6 cellular contexts compared by ENCODE assay signal in genomic region chr19:461664-462551, GRCh38. TPM values are rescaled to one million over a fixed set of nuclear protein-coding genes. Genes with fewer than 3 reads are reported as not detected.
DNase-seq lines count a peak whose midpoint lies in the region; ATAC-seq and TF ChIP-seq lines count a peak whose summit lies in the region.

No MANE protein-coding gene starts in this region.

- H3K27me3 Mint-ChIP-seq in CD4-positive, alpha-beta T cell: peaks cover 27% of the 10 kb centered on the region

- H3K9me3 ChIP-seq in CD4-positive, alpha-beta T cell (ENCODE audit: control insufficient read depth, low read length): no peaks in the 10 kb centered on the region
- no peaks in the 10 kb centered on the region for H3K9me3 ChIP-seq in right atrium auricular region
- H3K9me3 ChIP-seq in testis: no peaks in the 10 kb centered on the region

- ATAC-seq in CD4-positive, alpha-beta T cell (ENCODE audit: poor library complexity): peak; percentile 24
- ATAC-seq in HG03135 (IDR thresholded peaks at IDR 0.05; ENCODE audit: unreplicated experiment): no peak

- CTCF ChIA-PET in CD4-positive, alpha-beta T cell (lab: Charles Lee): no interaction called here

- DNase-seq in CD4-positive, alpha-beta T cell: no peak
- DNase-seq in NCI-H774 (lab: John Stamatoyannopoulos, UW): peak; percentile 77
- no peak for DNase-seq in right atrium auricular region (ENCODE audit: low spot score)
- peak; percentile 49 for DNase-seq in testis
- no peak for DNase-seq in activated CD4-positive, CD25-positive, alpha-beta regulatory T cell treated with anti-CD3 and anti-CD28 coated beads, Interleukin-2, amount 50 U/mL, for 72 hours

- no peaks in the 10 kb centered on the region for H3K9me3 Mint-ChIP-seq in CD4-positive, alpha-beta T cell

- TF ChIP-seq CTCF in CD4-positive, alpha-beta T cell (IDR thresholded peaks at IDR 0.05): no peak
- TF ChIP-seq CTCF in right atrium auricular region (IDR thresholded peaks at IDR 0.05) (no peak), testis (IDR thresholded peaks at IDR 0.05) (no peak)

- H3K27me3 ChIP-seq in CD4-positive, alpha-beta T cell (ENCODE audit: control insufficient read depth, insufficient read depth, low read length): peaks cover 28% of the 10 kb centered on the region
- H3K27me3 ChIP-seq in right atrium auricular region (no peaks in the 10 kb centered on the region), testis (no peaks in the 10 kb centered on the region)

- no peak overlapping the region for H3K27ac Mint-ChIP-seq in CD4-positive, alpha-beta T cell

- no peak for TF ChIP-seq POLR2A in testis (IDR thresholded peaks at IDR 0.05)

- WGBS in testis, 2 donors: 6 to 17% methylated on average over 5 to 63 of the region's 63 CpGs

- H3K36me3 Mint-ChIP-seq in CD4-positive, alpha-beta T cell (ENCODE audit: low read depth): no peaks in the 10 kb centered on the region

- H3K4me3 Mint-ChIP-seq in CD4-positive, alpha-beta T cell: peak overlapping the region; percentile 67

- POLR2A ChIA-PET in CD4-positive, alpha-beta T cell (lab: Charles Lee): no interaction called here

- intact Hi-C loops in CD4-positive, alpha-beta T cell (cut with DNase I, micrococcal nuclease): no loop called here
- intact Hi-C loops in testis (cut with DNase I; ENCODE audit: low total_unique reads): no loop called here

- H3K36me3 ChIP-seq in right atrium auricular region: no peaks in the 10 kb centered on the region
- no peaks in the 10 kb centered on the region for H3K36me3 ChIP-seq in testis (ENCODE audit: low read depth, missing control alignments)

- H3K4me3 ChIP-seq in right atrium auricular region (peak overlapping the region; percentile 66 to 69), testis (peak overlapping the region in 1 of 2 donors; percentile 18)

- H3K27ac ChIP-seq in CD4-positive, alpha-beta T cell (ENCODE audit: low read depth, low read length): no peak overlapping the region
- peak overlapping the region; percentile 48 to 64 for H3K27ac ChIP-seq in right atrium auricular region
- no peak overlapping the region for H3K27ac ChIP-seq in testis

- peaks cover 0 to 19% of the 10 kb centered on the region in 2 donors for H3K4me1 ChIP-seq in right atrium auricular region
- peaks cover 8% of the 10 kb centered on the region for H3K4me1 ChIP-seq in testis

- H3K4me1 Mint-ChIP-seq in CD4-positive, alpha-beta T cell (ENCODE audit: low read depth): peaks cover 10% of the 10 kb centered on the region

RNA-seq across cellular contexts. Expression of gene SHC2, which starts 1.1 kb away (rescaled TPM):
- under 1 TPM; 0.36 to 0.42 TPM for total RNA-seq in CD4-positive, alpha-beta T cell
- total RNA-seq in right atrium auricular region (10 to 100 TPM in 1 of 2 donors, 1 to 10 TPM in 1; 9.6 to 26.8 TPM), testis (10 to 100 TPM; 57.8 to 67.3 TPM)
- 26.7 TPM for polyA plus RNA-seq in testis (ENCODE audit: insufficient read depth, low read depth, low replicate concordance)

RNA-seq across cellular contexts. Expression of gene MADCAM1, which starts 34.4 kb away (rescaled TPM):
- total RNA-seq in CD4-positive, alpha-beta T cell: under 1 TPM; 0.20 to 0.91 TPM
- not detected for total RNA-seq in right atrium auricular region
- 1 to 10 TPM; 2.2 to 2.3 TPM for total RNA-seq in testis
- 1.6 TPM for polyA plus RNA-seq in testis (ENCODE audit: insufficient read depth, low read depth, low replicate concordance)

RNA-seq across cellular contexts. Expression of gene TPGS1, which starts 45.4 kb away (rescaled TPM):
- total RNA-seq in CD4-positive, alpha-beta T cell: 10 to 100 TPM; 17.2 to 18.2 TPM
- total RNA-seq in right atrium auricular region: 10 to 100 TPM; 30.3 to 33.2 TPM
- total RNA-seq in testis: 100 to 1,000 TPM in 1 of 2 donors, 10 to 100 TPM in 1; 98.5 to 104 TPM
- 5.4 TPM for polyA plus RNA-seq in testis (ENCODE audit: insufficient read depth, low read depth, low replicate concordance)

RNA-seq across cellular contexts. Expression of gene C2CD4C, which starts 53.0 kb away (rescaled TPM):
- not detected for total RNA-seq in CD4-positive, alpha-beta T cell
- total RNA-seq in right atrium auricular region (under 1 TPM; 0.26 to 0.55 TPM), testis (1 to 10 TPM; 5.3 to 5.4 TPM)
- 0.88 TPM for polyA plus RNA-seq in testis (ENCODE audit: insufficient read depth, low read depth, low replicate concordance)

Comparison
In these comparisons a context has a peak if more than half of its experiments do, and no peak if none do; other contexts are left out.
1. DNase-seq: peak in NCI-H774 (single experiment) and testis (single experiment); none in CD4-positive, alpha-beta T cell (0 of 10), right atrium auricular region (single experiment) and activated CD4-positive, CD25-positive, alpha-beta regulatory T cell treated with anti-CD3 and anti-CD28 coated beads, Interleukin-2, amount 50 U/mL, for 72 hours (single experiment).
2. H3K27ac ChIP-seq: peak in right atrium auricular region (2 of 2); none in CD4-positive, alpha-beta T cell (single experiment) and testis (0 of 2).
3. RNA of gene SHC2, which starts 1.1 kb away (total RNA-seq): 57.8 to 67.3 TPM in testis and 9.6 to 26.8 TPM in right atrium auricular region; 0.36 to 0.42 TPM in CD4-positive, alpha-beta T cell; every median in the first group is over 4 times any median in the second.